16 cellular contexts compared by ENCODE assay signal in genomic region chr16:27334192-27334764, GRCh38. TPM values are rescaled to one million over a fixed set of nuclear protein-coding genes. Genes with fewer than 3 reads are reported as not detected.
DNase-seq lines count a peak whose midpoint lies in the region; ATAC-seq and TF ChIP-seq lines count a peak whose summit lies in the region.
"Had no signal": no experiment of that assay in that cellular context is flagged by ENCODE, and none has a peak within 500 bp of the region (broad histone marks: within the 10 kb centered on the region; RNA-seq: fewer than 3 reads in every experiment).

No MANE protein-coding gene starts in this region.

- no peak overlapping the region for H3K4me3 Mint-ChIP-seq in activated T-cell treated with anti-CD3 and anti-CD28 coated beads, Interleukin-2, amount 50 U/mL, for 72 hours
- H3K4me3 Mint-ChIP-seq in activated T-helper 17 cell treated with anti-CD3 and anti-CD28 coated beads, Interleukin-2, amount 50 U/mL, for 72 hours, result no peak overlapping the region
- H3K4me3 Mint-ChIP-seq: activated CD4-positive, alpha-beta memory T cell treated with anti-CD3 and anti-CD28 coated beads, Interleukin-2, amount 10 ng/mL, durations not matched to agents 7 days and 5 days; nephron had no signal

- no peaks in the 10 kb centered on the region for H3K79me2 ChIP-seq in Karpas-422 (ENCODE audit: low read length)

- H3K4me3 ChIP-seq in transverse colon, result peak overlapping the region in 2 of 4 donors; percentile 5 to 7
- no peak overlapping the region for H3K4me3 ChIP-seq in Karpas-422 (ENCODE audit: low read length)
- no peak overlapping the region for H3K4me3 ChIP-seq in A673 (ENCODE audit: low read depth, low read length, poor library complexity, severe bottlenecking)
- H3K4me3 ChIP-seq: ascending aorta, left lung, psoas muscle had no signal

- intact Hi-C loops in head of caudate nucleus (cut with DNase I) (no loop called here), transverse colon (cut with DNase I; ENCODE audit: low total_unique reads) (no loop called here), A673 (cut with micrococcal nuclease; ENCODE audit: unreplicated experiment) (no loop called here)

- BruUV-seq in A673 (replicated peaks; lab: Mats Ljungman, UMichigan), result no TSS peak

- H3K4me1 Mint-ChIP-seq in activated T-cell treated with anti-CD3 and anti-CD28 coated beads, Interleukin-2, amount 50 U/mL, for 72 hours (ENCODE audit: low read depth), result peaks cover 59% of the 10 kb centered on the region
- H3K4me1 Mint-ChIP-seq in activated T-helper 17 cell treated with anti-CD3 and anti-CD28 coated beads, Interleukin-2, amount 50 U/mL, for 72 hours, result peaks cover 30% of the 10 kb centered on the region

- ATAC-seq in activated T-cell treated with anti-CD3 and anti-CD28 coated beads, Interleukin-2, amount 50 U/mL, for 72 hours (replicated peaks in 1 of 2), result no peak
- no peak for ATAC-seq in activated T-helper 17 cell treated with anti-CD3 and anti-CD28 coated beads, Interleukin-2, amount 50 U/mL, for 72 hours (replicated peaks)
- ATAC-seq: psoas muscle had no signal

- H3K36me3 Mint-ChIP-seq in activated T-cell treated with anti-CD3 and anti-CD28 coated beads, Interleukin-2, amount 50 U/mL, for 72 hours (ENCODE audit: insufficient read depth in 2 of 2), result peaks cover 25 to 60% of the 10 kb centered on the region in 2 donors
- H3K36me3 Mint-ChIP-seq in activated T-helper 17 cell treated with anti-CD3 and anti-CD28 coated beads, Interleukin-2, amount 50 U/mL, for 72 hours (ENCODE audit: low read depth), result peaks cover 100% of the 10 kb centered on the region

- H3K9me2 ChIP-seq in Karpas-422 (replicated peaks; ENCODE audit: insufficient read depth, low read length), result no peaks in the 10 kb centered on the region

- no peak for TF ChIP-seq EP300 in transverse colon (IDR thresholded peaks at IDR 0.05; ENCODE audit: low read depth)

- H3K4me1 ChIP-seq in transverse colon, result peaks cover 11 to 33% (median 16%) of the 10 kb centered on the region in 4 donors
- H3K4me1 ChIP-seq in Karpas-422 (ENCODE audit: low read length), result no peaks in the 10 kb centered on the region
- H3K4me1 ChIP-seq in A673 (ENCODE audit: insufficient read depth, low read length, poor library complexity, severe bottlenecking), result peaks cover 17% of the 10 kb centered on the region

- peaks cover 0 to 22% (median 3%) of the 10 kb centered on the region in 4 donors for H3K36me3 ChIP-seq in transverse colon
- no peaks in the 10 kb centered on the region for H3K36me3 ChIP-seq in Karpas-422 (ENCODE audit: insufficient read depth, low read length)
- H3K36me3 ChIP-seq in A673 (ENCODE audit: insufficient read depth, low read length, poor library complexity, severe bottlenecking), result no peaks in the 10 kb centered on the region

- WGBS in transverse colon (ENCODE audit: low coverage in 1 of 2), 2 donors, result 71 to 82% methylated on average over 1 to 10 of the region's 10 CpGs

- POLR2A ChIA-PET in A673 (lab: Charles Lee; ENCODE audit: low non-redundant PET), result no interaction called here

- no peak overlapping the region for H2AFZ ChIP-seq in Karpas-422 (ENCODE audit: low read length)

- H3K4me2 ChIP-seq in Karpas-422 (ENCODE audit: low read depth, low read length, poor library complexity, severe bottlenecking), result no peak overlapping the region

- in situ Hi-C loops in transverse colon (cut with MboI; ENCODE audit: low pct_ligation_motif_present in 1 of 4, low pct_unique_long_range_greater_than_20kb in 1 of 4, low sequenced_read_pairs in 3 of 4), result loop anchor here in 2 of 4 donors (25.0 kb wide), 1 partner anchor 97 kb away; no protein-coding TSS in a partner anchor

- CTCF ChIA-PET in A673 (lab: Charles Lee), result no interaction called here

- no peaks in the 10 kb centered on the region for H3K27me3 Mint-ChIP-seq in activated T-cell treated with anti-CD3 and anti-CD28 coated beads, Interleukin-2, amount 50 U/mL, for 72 hours (ENCODE audit: low read depth)
- no peaks in the 10 kb centered on the region for H3K27me3 Mint-ChIP-seq in activated T-helper 17 cell treated with anti-CD3 and anti-CD28 coated beads, Interleukin-2, amount 50 U/mL, for 72 hours
- H3K27me3 Mint-ChIP-seq: activated CD4-positive, alpha-beta memory T cell treated with anti-CD3 and anti-CD28 coated beads, Interleukin-2, amount 10 ng/mL, durations not matched to agents 7 days and 5 days had no signal

- DNase-seq in activated T-cell treated with anti-CD3 and anti-CD28 coated beads, Interleukin-2, amount 50 U/mL, for 72 hours, result no peak
- DNase-seq in activated T-cell treated with anti-CD3 and anti-CD28 coated beads, Interleukin-2, amount 50 U/mL, for 48 hours, result no peak
- peak in 37 of 42 donors; percentile 28 to 81 (median 59) for DNase-seq in head of caudate nucleus
- DNase-seq in transverse colon, result no peak
- no peak for DNase-seq in SHP77 treated with DMSO at 0.1 percent for 48 hours (lab: John Stamatoyannopoulos, UW)
- DNase-seq in Karpas-422, result no peak
- DNase-seq in A673 (ENCODE audit: low spot score), result no peak
- DNase-seq: activated CD4-positive, alpha-beta memory T cell treated with anti-CD3 and anti-CD28 coated beads, Interleukin-2, amount 10 ng/mL, durations not matched to agents 7 days and 5 days; HCEC 1CT; left lung; NCI-H1417 treated with DMSO at 0.1 percent for 48 hours; NCI-H2171; psoas muscle had no signal

- no peaks in the 10 kb centered on the region for H4K20me1 ChIP-seq in Karpas-422 (ENCODE audit: insufficient read depth, low read depth, low read length)

- H3K27ac Mint-ChIP-seq in activated T-cell treated with anti-CD3 and anti-CD28 coated beads, Interleukin-2, amount 50 U/mL, for 72 hours, result peak overlapping the region; percentile 64
- peak overlapping the region; percentile 52 for H3K27ac Mint-ChIP-seq in activated T-helper 17 cell treated with anti-CD3 and anti-CD28 coated beads, Interleukin-2, amount 50 U/mL, for 72 hours
- H3K27ac Mint-ChIP-seq: activated CD4-positive, alpha-beta memory T cell treated with anti-CD3 and anti-CD28 coated beads, Interleukin-2, amount 10 ng/mL, durations not matched to agents 7 days and 5 days had no signal

- no peaks in the 10 kb centered on the region for H3K9me3 ChIP-seq in transverse colon
- H3K9me3 ChIP-seq in Karpas-422 (ENCODE audit: low read length), result no peaks in the 10 kb centered on the region
- no peaks in the 10 kb centered on the region for H3K9me3 ChIP-seq in A673 (ENCODE audit: low read depth, low read length, poor library complexity, severe bottlenecking)
- H3K9me3 ChIP-seq: ascending aorta, left lung, psoas muscle had no signal

- H3K9me3 Mint-ChIP-seq in activated T-cell treated with anti-CD3 and anti-CD28 coated beads, Interleukin-2, amount 50 U/mL, for 72 hours, result no peaks in the 10 kb centered on the region
- no peaks in the 10 kb centered on the region for H3K9me3 Mint-ChIP-seq in activated T-helper 17 cell treated with anti-CD3 and anti-CD28 coated beads, Interleukin-2, amount 50 U/mL, for 72 hours
- H3K9me3 Mint-ChIP-seq: activated CD4-positive, alpha-beta memory T cell treated with anti-CD3 and anti-CD28 coated beads, Interleukin-2, amount 10 ng/mL, durations not matched to agents 7 days and 5 days; nephron had no signal

- H3K9ac ChIP-seq in Karpas-422 (ENCODE audit: low read length), result no peak overlapping the region

- TF ChIP-seq POLR2A in transverse colon (IDR thresholded peaks at IDR 0.05), result no peak

- H3K27me3 ChIP-seq in transverse colon (no peaks in the 10 kb centered on the region), Karpas-422 (ENCODE audit: low read length) (no peaks in the 10 kb centered on the region), A673 (replicated peaks; ENCODE audit: insufficient read depth, low read depth, low read length, poor library complexity) (no peaks in the 10 kb centered on the region)
- H3K27me3 ChIP-seq: ascending aorta, left lung had no signal

- H3K27ac ChIP-seq in transverse colon (peak overlapping the region; percentile 93 to 99 (median 99)), Karpas-422 (ENCODE audit: low read length) (no peak overlapping the region), A673 (ENCODE audit: low read depth, low read length, poor library complexity, severe bottlenecking) (no peak overlapping the region)
- H3K27ac ChIP-seq: psoas muscle had no signal

- TF ChIP-seq CTCF in transverse colon (IDR thresholded peaks at IDR 0.05), result no peak
- no peak for TF ChIP-seq CTCF in A673 (conservative IDR thresholded peaks at IDR 0.05; ENCODE audit: low read depth, low read length)

RNA-seq across cellular contexts. Expression of gene IL4R, which starts 20.5 kb away (rescaled TPM):
- 100 to 1,000 TPM; 313 to 348 TPM for total RNA-seq in activated T-cell treated with anti-CD3 and anti-CD28 coated beads, Interleukin-2, amount 50 U/mL, for 72 hours
- total RNA-seq in activated T-helper 17 cell treated with anti-CD3 and anti-CD28 coated beads, Interleukin-2, amount 50 U/mL, for 72 hours, result 100 to 1,000 TPM; 163 to 216 TPM
- total RNA-seq in transverse colon (100 to 1,000 TPM; 106 to 235 (median 156) TPM), A673 (2021) (22.9 and 27.4 TPM in 2 replicates)
- total RNA-seq in Karpas-422 (2014; rRNA removed; shearing (Covaris generic); ENCODE audit: low replicate concordance), result 0.94 and 12.0 TPM in 2 replicates

Comparison
In these comparisons a context has a peak if more than half of its experiments do, and no peak if none do; other contexts are left out.
1. DNase-seq: peak in head of caudate nucleus (37 of 42); none in activated T-cell treated with anti-CD3 and anti-CD28 coated beads, Interleukin-2, amount 50 U/mL, for 72 hours (0 of 2), activated T-cell treated with anti-CD3 and anti-CD28 coated beads, Interleukin-2, amount 50 U/mL, for 48 hours (0 of 2), transverse colon (single experiment), SHP77 treated with DMSO at 0.1 percent for 48 hours (single experiment), Karpas-422 (single experiment) and A673 (single experiment).
2. H3K27ac ChIP-seq: peak in transverse colon (4 of 4); none in Karpas-422 (single experiment) and A673 (single experiment).